ENCODE assay signal across 27 cellular contexts in the genomic region with DNA sequence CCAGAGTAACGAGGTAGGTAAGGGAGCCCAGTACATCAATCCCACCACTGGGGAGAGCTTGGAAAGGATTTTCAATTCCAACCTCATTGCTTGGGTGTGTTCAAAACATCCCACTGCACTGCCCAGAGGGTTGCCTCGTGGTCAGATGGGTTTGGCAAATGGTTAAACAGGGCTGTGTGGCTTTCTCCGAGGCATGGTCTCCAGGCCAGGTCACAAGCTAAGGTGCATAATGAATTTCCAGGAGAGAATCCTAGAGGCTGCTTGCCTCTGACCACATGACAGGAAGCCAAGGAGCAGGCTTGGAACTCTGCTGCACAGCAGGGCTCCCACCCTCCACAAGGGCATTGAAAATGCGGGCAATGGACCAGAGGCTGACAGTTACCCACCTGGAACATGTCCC.
"Had no signal": no experiment of that assay in that cellular context is flagged by ENCODE, and none has a peak within 500 bp of the region (broad histone marks: within the 10 kb centered on the region; RNA-seq: fewer than 3 reads in every experiment).

No MANE protein-coding gene starts in this region.

- H3K4me3 Mint-ChIP-seq: activated CD4-positive, alpha-beta T cell treated with anti-CD3 and anti-CD28 coated beads for 36 hours; activated CD8-positive, alpha-beta T cell treated with anti-CD3 and anti-CD28 coated beads for 36 hours; activated naive CD4-positive, alpha-beta T cell treated with anti-CD3 and anti-CD28 coated beads, Interleukin-2, amount 10 ng/mL, durations not matched to agents 7 days and 5 days; activated naive CD8-positive, alpha-beta T cell treated with anti-CD3 and anti-CD28 coated beads for 36 hours; activated T-cell treated with anti-CD3 and anti-CD28 coated beads, Interleukin-2, amount 50 U/mL, for 72 hours; IgD-negative memory B cell; T-cell had no signal

- ATAC-seq: activated CD4-positive, alpha-beta T cell treated with anti-CD3 and anti-CD28 coated beads for 36 hours; activated CD8-positive, alpha-beta T cell treated with anti-CD3 and anti-CD28 coated beads for 36 hours; activated T-cell treated with anti-CD3 and anti-CD28 coated beads, Interleukin-2, amount 50 U/mL, for 72 hours; Right ventricle myocardium inferior; T-cell had no signal

- H3K9me3 Mint-ChIP-seq: activated CD8-positive, alpha-beta T cell treated with anti-CD3 and anti-CD28 coated beads for 36 hours; activated naive CD4-positive, alpha-beta T cell treated with anti-CD3 and anti-CD28 coated beads, Interleukin-2, amount 10 ng/mL, durations not matched to agents 7 days and 5 days; activated naive CD8-positive, alpha-beta T cell treated with anti-CD3 and anti-CD28 coated beads for 36 hours; activated T-cell treated with anti-CD3 and anti-CD28 coated beads, Interleukin-2, amount 50 U/mL, for 72 hours; activated T-helper 2 cell treated with anti-CD3 and anti-CD28 coated beads, Interferon-gamma antibody, Interleukin-2, Interleukin-4, amounts not matched to agents 10 μg/mL and 5 μg/mL and 100 μg/mL, durations not matched to agents 14 hours and 24 hours and 36 hours; IgD-negative memory B cell; T-cell had no signal

- H3K27ac ChIP-seq: SK-N-MC, VCaP had no signal

- DNase-seq: activated CD4-positive, alpha-beta T cell treated with anti-CD3 and anti-CD28 coated beads for 36 hours; activated CD4-positive, alpha-beta T cell treated with anti-CD3 and anti-CD28 coated beads, Interleukin-2, amount 50 U/mL, for 1 hour; activated CD8-positive, alpha-beta memory T cell treated with anti-CD3 and anti-CD28 coated beads, Interleukin-2, amount 50 U/mL, for 4 hours; activated CD8-positive, alpha-beta T cell treated with anti-CD3 and anti-CD28 coated beads for 36 hours; activated gamma-delta T cell treated with Interleukin-2 at 50 U/mL for 16 hours; activated naive CD4-positive, alpha-beta T cell treated with anti-CD3 and anti-CD28 coated beads, Interleukin-2, amount 10 ng/mL, durations not matched to agents 7 days and 5 days; activated naive CD8-positive, alpha-beta T cell treated with anti-CD3 and anti-CD28 coated beads for 36 hours; activated T-cell treated with anti-CD3 and anti-CD28 coated beads, Interleukin-2, amount 50 U/mL, for 72 hours; central memory CD4-positive, alpha-beta T cell; KG1; MV-4-11; NCI-H1092 treated with DMSO at 0.1 percent for 48 hours; NCI-H1417 treated with DMSO at 0.1 percent for 48 hours; NCI-H1694 treated with DMSO at 0.1 percent for 48 hours; NCI-H2029 treated with DMSO at 0.1 percent for 48 hours; NCI-H345; NCI-H510A treated with DMSO at 0.1 percent for 48 hours; NCI-H69; NK-92 treated with Interleukin-12 subunit alpha and Interleukin-12 subunit beta, amount 100 ng/mL, for 24 hours; T-cell; T-helper 2 cell; T1000 had no signal

- H3K27ac Mint-ChIP-seq: activated CD4-positive, alpha-beta T cell treated with anti-CD3 and anti-CD28 coated beads for 36 hours; activated CD8-positive, alpha-beta T cell treated with anti-CD3 and anti-CD28 coated beads for 36 hours; activated naive CD4-positive, alpha-beta T cell treated with anti-CD3 and anti-CD28 coated beads, Interleukin-2, amount 10 ng/mL, durations not matched to agents 7 days and 5 days; activated naive CD8-positive, alpha-beta T cell treated with anti-CD3 and anti-CD28 coated beads for 36 hours; activated T-cell treated with anti-CD3 and anti-CD28 coated beads, Interleukin-2, amount 50 U/mL, for 72 hours; activated T-helper 2 cell treated with anti-CD3 and anti-CD28 coated beads, Interferon-gamma antibody, Interleukin-2, Interleukin-4, amounts not matched to agents 10 μg/mL and 5 μg/mL and 100 μg/mL, durations not matched to agents 14 hours and 24 hours and 36 hours; T-cell had no signal

- H3K27me3 Mint-ChIP-seq: activated CD4-positive, alpha-beta T cell treated with anti-CD3 and anti-CD28 coated beads for 36 hours; activated CD8-positive, alpha-beta T cell treated with anti-CD3 and anti-CD28 coated beads for 36 hours; activated naive CD4-positive, alpha-beta T cell treated with anti-CD3 and anti-CD28 coated beads, Interleukin-2, amount 10 ng/mL, durations not matched to agents 7 days and 5 days; activated naive CD8-positive, alpha-beta T cell treated with anti-CD3 and anti-CD28 coated beads for 36 hours; IgD-negative memory B cell; T-cell had no signal

- H3K36me3 Mint-ChIP-seq: activated naive CD4-positive, alpha-beta T cell treated with anti-CD3 and anti-CD28 coated beads, Interleukin-2, amount 10 ng/mL, durations not matched to agents 7 days and 5 days had no signal

- H3K4me3 ChIP-seq: SK-N-MC had no signal
